18 cellular contexts compared by ENCODE assay signal in the genomic region with DNA sequence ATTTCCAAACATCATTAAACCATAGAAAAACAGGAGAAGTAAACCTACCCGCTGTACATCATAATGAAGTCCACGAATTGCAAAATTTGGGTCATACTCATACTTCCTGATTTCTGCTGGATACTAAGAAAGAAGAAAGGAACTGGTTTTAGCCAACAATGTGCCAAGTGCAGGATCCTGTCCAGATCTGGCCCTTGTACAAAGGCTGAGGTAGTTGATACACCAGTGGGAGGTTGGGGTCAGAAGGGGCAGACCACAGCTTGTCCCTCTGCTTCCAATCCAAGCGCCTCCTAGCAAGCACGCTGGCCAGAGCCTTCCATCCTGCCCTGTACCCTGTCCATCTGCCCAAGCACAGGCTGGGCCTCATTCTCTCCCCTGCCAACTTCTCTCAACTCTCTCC. TPM values are rescaled to one million over a fixed set of nuclear protein-coding genes. Genes with fewer than 3 reads are reported as not detected.
DNase-seq lines count a peak whose midpoint lies in the region; TF ChIP-seq lines count a peak whose summit lies in the region.
"Had no signal": no experiment of that assay in that cellular context is flagged by ENCODE, and none has a peak within 500 bp of the region (broad histone marks: within the 10 kb centered on the region; RNA-seq: fewer than 3 reads in every experiment).

No MANE protein-coding gene starts in this region.

- TF ChIP-seq CTCF in CD14-positive monocyte (IDR thresholded peaks at IDR 0.05) (no peak), NB4 (IDR thresholded peaks at IDR 0.05; ENCODE audit: low read depth, low read length) (no peak)

- H3K79me1 ChIP-seq in mesenchymal stem cell (replicated peaks; ENCODE audit: low read length, poor library complexity, severe bottlenecking) = peaks cover 37% of the 10 kb centered on the region

- no peak overlapping the region for H3K14ac ChIP-seq in mesenchymal stem cell (ENCODE audit: low read length in 2 of 2)

- peaks cover 17 to 29% of the 10 kb centered on the region in 2 donors for H3K36me3 Mint-ChIP-seq in CD14-positive monocyte
- H3K36me3 Mint-ChIP-seq in activated T-helper 2 cell treated with anti-CD3 and anti-CD28 coated beads, Interferon-gamma antibody, Interleukin-2, Interleukin-4, amounts not matched to agents 10 μg/mL and 5 μg/mL and 100 μg/mL, durations not matched to agents 14 hours and 24 hours and 36 hours (ENCODE audit: low read depth) = no peaks in the 10 kb centered on the region

- peak; percentile 54 for DNase-seq in CD14-positive monocyte (ENCODE audit: low spot score)
- peak; percentile 83 for DNase-seq in NB4 (ENCODE audit: low read depth)
- DNase-seq in amniotic epithelial cell (ENCODE audit: low read depth) = peak; percentile 98
- no peak for DNase-seq in mesenchymal stem cell
- DNase-seq in NCI-H510A treated with DMSO at 0.1 percent for 48 hours (lab: John Stamatoyannopoulos, UW) = no peak
- DNase-seq in DMS153 (lab: John Stamatoyannopoulos, UW) = no peak
- no peak for DNase-seq in stimulated activated CD4-positive, alpha-beta T cell treated with anti-CD3 and anti-CD28 coated beads, Interleukin-4, amount 100 ng/mL, for 4 hours
- no peak for DNase-seq in activated T-helper 2 cell treated with anti-CD3 and anti-CD28 coated beads, Interferon-gamma antibody, Interleukin-2, Interleukin-4, amounts not matched to agents 10 μg/mL and 5 μg/mL and 100 μg/mL, durations not matched to agents 14 hours and 24 hours and 36 hours (ENCODE audit: low spot score)
- DNase-seq: activated CD8-positive, alpha-beta memory T cell treated with anti-CD3 and anti-CD28 coated beads, Interleukin-2, amount 10 ng/mL, durations not matched to agents 7 days and 5 days; DMS79; erythroblast; NCI-H1105; NCI-H345; Peyer's patch; posterior cingulate gyrus had no signal

- peak overlapping the region; percentile 18 for H4K91ac ChIP-seq in mesenchymal stem cell (ENCODE audit: low read length)

- peaks cover 0 to 3% (median 0%) of the 10 kb centered on the region in 7 donors for H3K9me3 Mint-ChIP-seq in CD14-positive monocyte
- no peaks in the 10 kb centered on the region for H3K9me3 Mint-ChIP-seq in activated T-helper 2 cell treated with anti-CD3 and anti-CD28 coated beads, Interferon-gamma antibody, Interleukin-2, Interleukin-4, amounts not matched to agents 10 μg/mL and 5 μg/mL and 100 μg/mL, durations not matched to agents 14 hours and 24 hours and 36 hours
- H3K9me3 Mint-ChIP-seq: activated naive CD4-positive, alpha-beta T cell treated with anti-CD3 and anti-CD28 coated beads, Interleukin-2, amount 50 U/mL, for 72 hours; central memory CD8-positive, alpha-beta T cell; memory B cell had no signal

- no peak overlapping the region for H3K9ac ChIP-seq in mesenchymal stem cell (ENCODE audit: low read length)

- no peak for TF ChIP-seq POLR2A in NB4 (IDR thresholded peaks at IDR 0.05; ENCODE audit: extremely low read depth, insufficient read length)

- no peaks in the 10 kb centered on the region for H3K9me3 ChIP-seq in mesenchymal stem cell (ENCODE audit: control insufficient read depth, low read length)
- H3K9me3 ChIP-seq: Peyer's patch had no signal

- no peak overlapping the region for H2BK5ac ChIP-seq in mesenchymal stem cell (ENCODE audit: low read depth, low read length, poor library complexity, severe bottlenecking)

- H3K36me3 ChIP-seq in mesenchymal stem cell (ENCODE audit: control insufficient read depth in 1 of 2, insufficient read depth in 2 of 2, low read depth in 1 of 2, low read length in 2 of 2) = peaks cover 3 to 12% of the 10 kb centered on the region in 2 experiments

- H3K27ac ChIP-seq in mesenchymal stem cell (ENCODE audit: low read length, poor library complexity, severe bottlenecking) = no peak overlapping the region
- H3K27ac ChIP-seq: Peyer's patch had no signal

- intact Hi-C loops in CD14-positive monocyte (cut with micrococcal nuclease) = no loop called here
- intact Hi-C loops in activated T-helper 2 cell treated with anti-CD3 and anti-CD28 coated beads, Interferon-gamma antibody, Interleukin-2, Interleukin-4, amounts not matched to agents 10 μg/mL and 5 μg/mL and 100 μg/mL, durations not matched to agents 14 hours and 24 hours and 36 hours (cut with micrococcal nuclease) = no loop called here

- no peak overlapping the region for H2AFZ ChIP-seq in mesenchymal stem cell (ENCODE audit: low read depth, low read length)

- H3K27me3 Mint-ChIP-seq in CD14-positive monocyte (ENCODE audit: low read depth in 3 of 3) = peaks cover 0 to 3% (median 0%) of the 10 kb centered on the region in 3 donors
- no peaks in the 10 kb centered on the region for H3K27me3 Mint-ChIP-seq in activated T-helper 2 cell treated with anti-CD3 and anti-CD28 coated beads, Interferon-gamma antibody, Interleukin-2, Interleukin-4, amounts not matched to agents 10 μg/mL and 5 μg/mL and 100 μg/mL, durations not matched to agents 14 hours and 24 hours and 36 hours (ENCODE audit: low read depth)
- H3K27me3 Mint-ChIP-seq: activated CD8-positive, alpha-beta memory T cell treated with anti-CD3 and anti-CD28 coated beads, Interleukin-2, amount 10 ng/mL, durations not matched to agents 7 days and 5 days; central memory CD8-positive, alpha-beta T cell; memory B cell had no signal

- H3K23ac ChIP-seq in mesenchymal stem cell (ENCODE audit: low read length in 2 of 2) = no peak overlapping the region

- H3K18ac ChIP-seq in mesenchymal stem cell (ENCODE audit: low read depth in 1 of 2, low read length in 2 of 2) = no peak overlapping the region

- H3K4me3 ChIP-seq in NB4 (ENCODE audit: low read depth, low read length) (no peak overlapping the region), mesenchymal stem cell (ENCODE audit: insufficient read depth in 1 of 2, low read depth in 1 of 2, low read length in 2 of 2) (no peak overlapping the region)
- H3K4me3 ChIP-seq: Peyer's patch had no signal

- H2BK15ac ChIP-seq in mesenchymal stem cell (ENCODE audit: low read depth, poor library complexity, severe bottlenecking) = no peak overlapping the region

- peak overlapping the region in 1 of 2 donors; percentile 57 for H3K4me3 Mint-ChIP-seq in CD14-positive monocyte
- H3K4me3 Mint-ChIP-seq in activated T-helper 2 cell treated with anti-CD3 and anti-CD28 coated beads, Interferon-gamma antibody, Interleukin-2, Interleukin-4, amounts not matched to agents 10 μg/mL and 5 μg/mL and 100 μg/mL, durations not matched to agents 14 hours and 24 hours and 36 hours (ENCODE audit: low read depth) = no peak overlapping the region
- H3K4me3 Mint-ChIP-seq: activated CD8-positive, alpha-beta memory T cell treated with anti-CD3 and anti-CD28 coated beads, Interleukin-2, amount 10 ng/mL, durations not matched to agents 7 days and 5 days; central memory CD8-positive, alpha-beta T cell; memory B cell had no signal

- H3K27ac Mint-ChIP-seq in CD14-positive monocyte = peak overlapping the region; percentile 77 to 91 (median 82)
- no peak overlapping the region for H3K27ac Mint-ChIP-seq in activated T-helper 2 cell treated with anti-CD3 and anti-CD28 coated beads, Interferon-gamma antibody, Interleukin-2, Interleukin-4, amounts not matched to agents 10 μg/mL and 5 μg/mL and 100 μg/mL, durations not matched to agents 14 hours and 24 hours and 36 hours
- H3K27ac Mint-ChIP-seq: activated CD8-positive, alpha-beta memory T cell treated with anti-CD3 and anti-CD28 coated beads, Interleukin-2, amount 10 ng/mL, durations not matched to agents 7 days and 5 days; memory B cell had no signal

- peaks cover 19% of the 10 kb centered on the region for H3K4me1 ChIP-seq in mesenchymal stem cell (ENCODE audit: control insufficient read depth, insufficient read depth, low read depth, low read length)
- H3K4me1 ChIP-seq: Peyer's patch had no signal

- H2BK12ac ChIP-seq in mesenchymal stem cell (ENCODE audit: low read length in 2 of 2) = peak overlapping the region; percentile 8 to 28

- no peak overlapping the region for H2AK5ac ChIP-seq in mesenchymal stem cell (ENCODE audit: low read length, severe bottlenecking)

- no peak overlapping the region for H3K4ac ChIP-seq in mesenchymal stem cell (ENCODE audit: low read depth in 1 of 2, low read length in 2 of 2)

- peaks cover 54% of the 10 kb centered on the region for H3K4me1 Mint-ChIP-seq in CD14-positive monocyte
- peaks cover 6% of the 10 kb centered on the region for H3K4me1 Mint-ChIP-seq in activated T-helper 2 cell treated with anti-CD3 and anti-CD28 coated beads, Interferon-gamma antibody, Interleukin-2, Interleukin-4, amounts not matched to agents 10 μg/mL and 5 μg/mL and 100 μg/mL, durations not matched to agents 14 hours and 24 hours and 36 hours (ENCODE audit: low read depth)
- H3K4me1 Mint-ChIP-seq: activated CD8-positive, alpha-beta memory T cell treated with anti-CD3 and anti-CD28 coated beads, Interleukin-2, amount 10 ng/mL, durations not matched to agents 7 days and 5 days; memory B cell had no signal

- 86% methylated on average over 4 of the region's 4 CpGs for WGBS in mesenchymal stem cell

- no peak overlapping the region for H3K4me2 ChIP-seq in mesenchymal stem cell (ENCODE audit: low read length, poor library complexity, severe bottlenecking)

- H2BK120ac ChIP-seq in mesenchymal stem cell (ENCODE audit: low read depth, low read length) = no peak overlapping the region

- no peaks in the 10 kb centered on the region for H3K27me3 ChIP-seq in mesenchymal stem cell (ENCODE audit: control insufficient read depth in 1 of 2, insufficient read depth in 1 of 2, low read length in 2 of 2)
- H3K27me3 ChIP-seq: Peyer's patch had no signal

- no peak overlapping the region for H4K8ac ChIP-seq in mesenchymal stem cell (ENCODE audit: low read length)

RNA-seq across cellular contexts. Expression of gene NT5DC3, which starts 34.2 kb away (rescaled TPM):
- under 1 TPM; 0.27 to 0.93 TPM for polyA plus RNA-seq in CD14-positive monocyte
- 2.5 TPM for polyA plus RNA-seq in mesenchymal stem cell (2013, experiment 1 of 2)
- polyA plus RNA-seq in mesenchymal stem cell (2013, experiment 2 of 2) = 2.4 TPM
- 10.9 and 12.0 TPM in 2 replicates for total RNA-seq in activated T-helper 2 cell treated with anti-CD3 and anti-CD28 coated beads, Interferon-gamma antibody, Interleukin-2, Interleukin-4, amounts not matched to agents 10 μg/mL and 5 μg/mL and 100 μg/mL, durations not matched to agents 14 hours and 24 hours and 36 hours

Comparison
In these comparisons a context has a peak if more than half of its experiments do, and no peak if none do; other contexts are left out.
1. DNase-seq: peak in CD14-positive monocyte (single experiment), NB4 (single experiment) and amniotic epithelial cell (single experiment); none in mesenchymal stem cell (single experiment), NCI-H510A treated with DMSO at 0.1 percent for 48 hours (single experiment), DMS153 (single experiment), stimulated activated CD4-positive, alpha-beta T cell treated with anti-CD3 and anti-CD28 coated beads, Interleukin-4, amount 100 ng/mL, for 4 hours (0 of 2) and activated T-helper 2 cell treated with anti-CD3 and anti-CD28 coated beads, Interferon-gamma antibody, Interleukin-2, Interleukin-4, amounts not matched to agents 10 μg/mL and 5 μg/mL and 100 μg/mL, durations not matched to agents 14 hours and 24 hours and 36 hours (single experiment).